35 cellular contexts compared by ENCODE assay signal in genomic region chr1:218787826-218788225, GRCh38.
"Had no signal": no experiment of that assay in that cellular context is flagged by ENCODE, and none has a peak within 500 bp of the region (broad histone marks: within the 10 kb centered on the region; RNA-seq: fewer than 3 reads in every experiment).

No MANE protein-coding gene starts in this region.

- H3K36me3 Mint-ChIP-seq: activated naive CD8-positive, alpha-beta T cell treated with anti-CD3 and anti-CD28 coated beads for 36 hours had no signal

- H3K9me3 Mint-ChIP-seq: activated CD4-positive, alpha-beta memory T cell treated with anti-CD3 and anti-CD28 coated beads, Interleukin-2, amount 10 ng/mL, durations not matched to agents 7 days and 5 days; activated naive CD8-positive, alpha-beta T cell treated with anti-CD3 and anti-CD28 coated beads for 36 hours had no signal

- DNase-seq: activated CD4-positive, alpha-beta memory T cell treated with anti-CD3 and anti-CD28 coated beads, Interleukin-2, amount 10 ng/mL, durations not matched to agents 7 days and 5 days; activated CD4-positive, alpha-beta T cell treated with anti-CD3 and anti-CD28 coated beads for 1 hour; activated CD4-positive, alpha-beta T cell treated with anti-CD3 and anti-CD28 coated beads for 48 hours; activated CD4-positive, CD25-positive, alpha-beta regulatory T cell; activated effector memory CD4-positive, alpha-beta T cell treated with anti-CD3 and anti-CD28 coated beads, Interleukin-2, amount 50 U/mL, for 16 hours; activated naive CD4-positive, alpha-beta T cell; activated naive CD4-positive, alpha-beta T cell treated with anti-CD3 and anti-CD28 coated beads, Interleukin-2, amount 50 U/mL, for 16 hours; activated naive CD8-positive, alpha-beta T cell treated with anti-CD3 and anti-CD28 coated beads for 36 hours; activated T-cell treated with anti-CD3 and anti-CD28 coated beads, Interleukin-2, amount 50 U/mL, for 1 hour; activated T-cell treated with anti-CD3 and anti-CD28 coated beads, Interleukin-2, amount 50 U/mL, for 72 hours; amniotic stem cell; aorta; Karpas-422; MG63; NCI-H1105; NCI-H1417 treated with DMSO at 0.1 percent for 48 hours; NCI-H187; NCI-H2029 treated with DMSO at 0.1 percent for 48 hours; NCI-H2107; NCI-H226; NCI-H446 treated with DMSO at 0.1 percent for 48 hours; NCI-H69; NCI-H82; PC-9; Right ventricle myocardium superior; SW 1271; T-helper 1 cell; T-helper 2 cell; T-helper 9 cell; WERI-Rb-1 had no signal

- H3K4me3 Mint-ChIP-seq: activated CD4-positive, alpha-beta memory T cell treated with anti-CD3 and anti-CD28 coated beads, Interleukin-2, amount 10 ng/mL, durations not matched to agents 7 days and 5 days; activated naive CD8-positive, alpha-beta T cell treated with anti-CD3 and anti-CD28 coated beads for 36 hours; activated T-cell treated with anti-CD3 and anti-CD28 coated beads, Interleukin-2, amount 50 U/mL, for 72 hours; activated T-helper 17 cell treated with anti-CD3 and anti-CD28 coated beads, Interleukin-2, amount 50 U/mL, for 72 hours; central memory CD8-positive, alpha-beta T cell had no signal

- H3K36me3 ChIP-seq: cardiac muscle cell, MG63, WERI-Rb-1 had no signal

- ATAC-seq: activated T-cell treated with anti-CD3 and anti-CD28 coated beads, Interleukin-2, amount 50 U/mL, for 72 hours; activated T-helper 17 cell treated with anti-CD3 and anti-CD28 coated beads, Interleukin-2, amount 50 U/mL, for 72 hours; K562 had no signal

- H3K27ac Mint-ChIP-seq: activated CD4-positive, alpha-beta memory T cell treated with anti-CD3 and anti-CD28 coated beads, Interleukin-2, amount 10 ng/mL, durations not matched to agents 7 days and 5 days; activated naive CD8-positive, alpha-beta T cell treated with anti-CD3 and anti-CD28 coated beads for 36 hours; activated T-cell treated with anti-CD3 and anti-CD28 coated beads, Interleukin-2, amount 50 U/mL, for 72 hours; activated T-helper 17 cell treated with anti-CD3 and anti-CD28 coated beads, Interleukin-2, amount 50 U/mL, for 72 hours had no signal

- H3K4me1 Mint-ChIP-seq: activated CD4-positive, alpha-beta memory T cell treated with anti-CD3 and anti-CD28 coated beads, Interleukin-2, amount 10 ng/mL, durations not matched to agents 7 days and 5 days; activated naive CD8-positive, alpha-beta T cell treated with anti-CD3 and anti-CD28 coated beads for 36 hours; activated T-helper 17 cell treated with anti-CD3 and anti-CD28 coated beads, Interleukin-2, amount 50 U/mL, for 72 hours; central memory CD8-positive, alpha-beta T cell had no signal

- H3K27me3 ChIP-seq: cardiac muscle cell, MG63 had no signal

- H3K27ac ChIP-seq: cardiac muscle cell, coronary artery, PC-9, WERI-Rb-1 had no signal

- H3K27me3 Mint-ChIP-seq: activated CD4-positive, alpha-beta memory T cell treated with anti-CD3 and anti-CD28 coated beads, Interleukin-2, amount 10 ng/mL, durations not matched to agents 7 days and 5 days; activated naive CD8-positive, alpha-beta T cell treated with anti-CD3 and anti-CD28 coated beads for 36 hours; activated T-helper 17 cell treated with anti-CD3 and anti-CD28 coated beads, Interleukin-2, amount 50 U/mL, for 72 hours; central memory CD8-positive, alpha-beta T cell had no signal

- H3K9me3 ChIP-seq: MG63 had no signal

- H3K4me2 ChIP-seq: PC-9 had no signal

- H3K4me3 ChIP-seq: cardiac muscle cell, coronary artery, K562, MG63, PC-9 had no signal

- H2AFZ ChIP-seq: PC-9 had no signal
